10 cellular contexts compared by ENCODE assay signal in the genomic region with DNA sequence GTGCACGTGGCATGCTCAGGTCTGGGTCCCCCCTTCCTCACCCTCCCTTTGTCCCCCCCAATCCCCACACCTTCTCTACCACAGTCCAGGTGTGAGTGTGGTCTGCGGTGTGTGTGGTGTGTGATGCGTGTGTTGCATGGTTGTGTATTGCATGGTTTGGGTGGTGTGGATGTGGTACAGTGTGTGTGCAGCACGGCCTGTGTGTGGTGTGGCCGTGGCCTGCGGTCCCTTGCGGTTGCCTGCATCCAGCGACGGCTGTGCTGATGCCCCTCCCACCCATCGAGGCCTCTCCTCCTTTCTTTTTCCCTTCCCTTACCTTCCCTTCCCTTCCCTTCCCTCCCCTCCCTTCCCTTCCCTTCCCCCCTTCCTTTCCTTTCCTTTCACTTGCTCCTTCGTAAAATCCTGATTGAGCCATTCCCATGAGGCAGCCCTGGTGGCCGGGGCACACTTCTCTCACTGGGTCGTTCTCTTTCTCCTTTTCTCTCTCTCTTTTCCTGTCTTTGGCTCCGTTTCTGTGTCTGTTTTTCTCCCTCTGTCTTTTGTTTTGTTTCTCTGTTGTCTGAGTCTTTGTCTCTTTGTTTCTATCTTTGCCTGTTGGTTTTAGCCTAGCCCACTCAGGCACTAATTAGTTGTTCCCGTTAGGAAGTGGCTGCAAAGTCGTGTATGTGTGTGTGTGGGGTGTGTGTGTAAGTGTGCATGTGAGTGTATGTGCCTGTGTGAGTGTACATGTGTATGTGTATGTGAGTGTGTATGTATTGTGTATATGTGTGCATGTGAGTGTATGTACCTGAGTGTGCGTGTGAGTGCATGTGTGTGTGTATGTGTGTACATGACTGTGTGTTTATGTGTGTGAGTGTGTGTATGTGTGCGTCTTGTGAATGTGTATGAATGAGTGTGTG.
DNase-seq lines count a peak whose midpoint lies in the region; ATAC-seq and TF ChIP-seq lines count a peak whose summit lies in the region.
"Had no signal": no experiment of that assay in that cellular context is flagged by ENCODE, and none has a peak within 500 bp of the region (broad histone marks: within the 10 kb centered on the region; RNA-seq: fewer than 3 reads in every experiment).

No MANE protein-coding gene starts in this region.

- TF ChIP-seq CTCF in heart right ventricle (IDR thresholded peaks at IDR 0.05) (no peak), foreskin fibroblast (IDR thresholded peaks at IDR 0.05; ENCODE audit: low read depth, low read length) (no peak), thoracic aorta (IDR thresholded peaks at IDR 0.05) (no peak)

- H3K9me3 ChIP-seq in heart right ventricle (no peaks in the 10 kb centered on the region), NT2/D1 (ENCODE audit: insufficient read depth, low read length) (no peaks in the 10 kb centered on the region), thoracic aorta (no peaks in the 10 kb centered on the region)

- ATAC-seq in heart right ventricle: no peak
- ATAC-seq in Right ventricle myocardium inferior: no peak
- ATAC-seq in thoracic aorta (ENCODE audit: insufficient number of reproducible peaks, low FRiP score, low read depth): no peak
- ATAC-seq in GM19397 (IDR thresholded peaks at IDR 0.05; ENCODE audit: unreplicated experiment): no peak

- H3K27ac ChIP-seq in heart right ventricle: no peak overlapping the region
- no peak overlapping the region for H3K27ac ChIP-seq in thoracic aorta
- H3K27ac ChIP-seq: parathyroid adenoma had no signal

- 33 to 37% methylated on average over 17 of the region's 18 CpGs for WGBS in heart right ventricle, 2 donors

- H3K4me3 ChIP-seq in heart right ventricle (peak overlapping the region in 8 of 10 donors; percentile 21 to 51 (median 38)), NT2/D1 (ENCODE audit: insufficient read length, low read depth) (no peak overlapping the region), foreskin fibroblast (ENCODE audit: low read depth in 1 of 2, low read length in 2 of 2) (peak overlapping the region; percentile 46 to 62), thoracic aorta (peak overlapping the region; percentile 48)

- H3K4me1 ChIP-seq in heart right ventricle: peaks cover 0 to 29% (median 12%) of the 10 kb centered on the region in 9 donors
- peaks cover 27% of the 10 kb centered on the region for H3K4me1 ChIP-seq in NT2/D1 (ENCODE audit: insufficient read depth, insufficient read length)
- peaks cover 6 to 25% of the 10 kb centered on the region in 2 donors for H3K4me1 ChIP-seq in thoracic aorta (ENCODE audit: control insufficient read depth in 1 of 2, low read depth in 2 of 2)
- H3K4me1 ChIP-seq: parathyroid adenoma had no signal

- H3K36me3 ChIP-seq in heart right ventricle (no peaks in the 10 kb centered on the region), NT2/D1 (ENCODE audit: insufficient read depth, insufficient read length, low read length) (no peaks in the 10 kb centered on the region), thoracic aorta (no peaks in the 10 kb centered on the region)

- intact Hi-C loops in heart right ventricle (cut with DNase I) (no loop called here), Right ventricle myocardium inferior (cut with DNase I) (no loop called here)

- H3K27me3 ChIP-seq in heart right ventricle: peaks cover 0 to 81% (median 60%) of the 10 kb centered on the region in 7 donors
- H3K27me3 ChIP-seq in NT2/D1 (ENCODE audit: insufficient read depth, insufficient read length): no peaks in the 10 kb centered on the region
- no peaks in the 10 kb centered on the region for H3K27me3 ChIP-seq in thoracic aorta (replicated peaks; ENCODE audit: insufficient read depth)

- no peak for DNase-seq in heart right ventricle
- DNase-seq in Right ventricle myocardium inferior (ENCODE audit: missing footprints): no peak
- no peak for DNase-seq in NT2/D1 (ENCODE audit: low read depth, low spot score)
- peak in 1 of 2 donors; percentile 42 for DNase-seq in foreskin fibroblast
- DNase-seq in thoracic aorta (ENCODE audit: low spot score): no peak
- DNase-seq in NAMALWA (ENCODE audit: low spot score): no peak
- no peak for DNase-seq in HuH-7.5 (ENCODE audit: low spot score)
- DNase-seq: EL had no signal

- H3K9ac ChIP-seq in NT2/D1 (ENCODE audit: insufficient read length, low read depth): peak overlapping the region; percentile 46
- H3K9ac ChIP-seq: parathyroid adenoma had no signal
